In the genomic region with DNA sequence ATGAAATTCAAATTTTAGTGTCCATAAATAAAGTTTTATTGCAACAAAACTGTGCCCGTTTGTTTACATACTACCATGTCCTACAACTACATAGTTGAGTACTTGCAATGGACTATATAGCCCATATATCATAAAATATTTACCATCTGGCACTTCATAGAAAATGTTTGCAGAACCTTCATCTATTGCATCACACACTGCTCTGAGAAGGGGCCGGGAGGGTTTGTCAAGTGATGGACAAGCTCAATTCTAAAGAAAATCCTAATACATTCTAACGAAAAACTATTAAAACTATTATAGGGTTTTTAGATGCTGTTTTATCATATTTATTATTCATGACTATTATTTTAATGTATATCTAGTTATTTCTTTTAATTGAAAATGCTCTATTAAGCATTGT, we compare ENCODE assay signal across 27 cellular contexts. TPM values are rescaled to one million over a fixed set of nuclear protein-coding genes. Genes with fewer than 3 reads are reported as not detected.
"Had no signal": no experiment of that assay in that cellular context is flagged by ENCODE, and none has a peak within 500 bp of the region (broad histone marks: within the 10 kb centered on the region; RNA-seq: fewer than 3 reads in every experiment).

No MANE protein-coding gene starts in this region.

- H3K9me3 ChIP-seq: ascending aorta, body of pancreas, SJSA1 had no signal

- DNase-seq: activated B cell treated with CpG ODN at 0.5 μM for 24 hours; activated CD4-positive, alpha-beta T cell treated with anti-CD3 and anti-CD28 coated beads for 1 hour; activated CD4-positive, alpha-beta T cell treated with anti-CD3 and anti-CD28 coated beads, Interleukin-2, amount 10 ng/mL, durations not matched to agents 24 days and 14 days; activated CD4-positive, alpha-beta T cell treated with anti-CD3 and anti-CD28 coated beads, Interleukin-2, amount 50 U/mL, for 48 hours; activated CD8-positive, alpha-beta memory T cell treated with anti-CD3 and anti-CD28 coated beads for 24 hours; activated effector memory CD4-positive, alpha-beta T cell treated with anti-CD3 and anti-CD28 coated beads, Interleukin-2, amount 50 U/mL, for 16 hours; activated naive CD4-positive, alpha-beta T cell treated with Interleukin-2 at 50 U/mL for 16 hours; activated naive CD8-positive, alpha-beta T cell treated with anti-CD3 and anti-CD28 coated beads, Interleukin-2, amount 50 U/mL, for 24 hours; activated T-cell treated with anti-CD3 and anti-CD28 coated beads, Interleukin-2, amount 50 U/mL, for 4 hours; amniotic stem cell; body of pancreas; cortex of kidney; MM.1S; NCI-H1105; NCI-H1436; NCI-H1694 treated with DMSO at 0.1 percent for 48 hours; NCI-H2081; NCI-H510A treated with DMSO at 0.1 percent for 48 hours; NCI-H69; RPMI8226 had no signal

- H3K4me1 ChIP-seq: ascending aorta, body of pancreas, SJSA1 had no signal

- H3K36me3 ChIP-seq: ascending aorta, SJSA1 had no signal

- H3K27ac ChIP-seq: ascending aorta, body of pancreas, SJSA1 had no signal

- ATAC-seq: activated naive CD4-positive, alpha-beta T cell treated with anti-CD3 and anti-CD28 coated beads, Interleukin-2, amount 50 U/mL, for 72 hours; activated naive CD8-positive, alpha-beta T cell treated with anti-CD3 and anti-CD28 coated beads, Interleukin-2, amount 50 U/mL, for 24 hours; activated T-cell treated with anti-CD3 and anti-CD28 coated beads, Interleukin-2, amount 50 U/mL, for 4 hours; body of pancreas; Panc1; Right ventricle myocardium inferior; SK-N-SH treated with all-trans-retinoic acid at 6 μM for 48 hours had no signal

- H3K27me3 ChIP-seq: ascending aorta, body of pancreas, SJSA1 had no signal

- H3K4me3 ChIP-seq: ascending aorta, body of pancreas, SJSA1 had no signal

RNA-seq across cellular contexts. Expression of a gene that starts 35.9 kb away (rescaled TPM):
- total RNA-seq: activated B cell treated with CpG ODN at 0.5 μM for 24 hours; activated CD4-positive, alpha-beta T cell treated with anti-CD3 and anti-CD28 coated beads, Interleukin-2, amount 10 ng/mL, durations not matched to agents 24 days and 14 days; activated naive CD4-positive, alpha-beta T cell treated with anti-CD3 and anti-CD28 coated beads, Interleukin-2, amount 50 U/mL, for 72 hours; activated T-cell treated with anti-CD3 and anti-CD28 coated beads, Interleukin-2, amount 50 U/mL, for 4 hours; ascending aorta; body of pancreas; bronchial epithelial cell; Right ventricle myocardium inferior; SJSA1 had no signal
